In the genomic region with DNA sequence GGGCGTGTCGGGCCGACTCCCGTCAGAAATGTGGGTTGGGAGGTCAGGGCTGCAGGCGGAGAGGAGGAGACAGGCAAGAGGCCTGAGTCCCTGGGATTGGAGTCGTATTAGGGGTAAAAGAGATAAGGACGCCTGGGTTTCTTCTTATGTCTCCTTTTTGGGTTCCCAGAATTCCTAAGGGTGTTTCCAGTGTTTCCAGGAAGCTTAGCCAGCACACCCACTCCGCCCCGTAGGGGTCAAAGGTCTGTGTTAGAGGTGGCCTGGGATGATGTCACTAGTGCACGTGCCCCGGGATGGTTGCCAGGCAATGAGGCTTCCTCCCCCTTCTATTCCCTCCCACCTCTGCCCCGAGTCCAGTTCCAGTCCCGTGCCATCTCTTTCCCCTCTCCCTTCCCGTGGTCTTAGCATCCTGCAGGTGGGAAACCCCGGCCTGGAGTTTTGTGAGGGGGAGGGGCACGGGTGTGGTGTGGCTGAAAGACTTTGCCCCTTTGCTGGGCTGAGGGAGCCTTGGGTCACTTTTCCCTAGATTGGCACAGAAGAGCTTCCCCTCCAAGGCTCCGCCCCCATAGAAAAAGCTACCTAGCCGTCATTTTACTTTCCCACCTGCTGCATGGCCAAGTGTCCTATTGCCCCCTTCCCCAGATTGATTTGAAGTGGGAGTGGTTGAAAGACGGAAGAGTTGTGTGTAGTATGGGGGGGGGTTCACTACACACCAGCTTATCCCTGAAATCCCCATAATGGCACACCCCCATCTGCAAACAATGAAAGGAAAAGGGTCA, we compare ENCODE assay signal across 8 cellular contexts. TPM values are rescaled to one million over a fixed set of nuclear protein-coding genes. Genes with fewer than 3 reads are reported as not detected.
A peak's percentile ranks its signal among the peaks of the same experiment; 100 is the strongest.
DNase-seq lines count a peak whose midpoint lies in the region; ATAC-seq and TF ChIP-seq lines count a peak whose summit lies in the region.

No MANE protein-coding gene starts in this region.

- H2AFZ ChIP-seq in PC-3 (ENCODE audit: low read length): peak overlapping the region; percentile 73

- no peaks in the 10 kb centered on the region for H3F3A ChIP-seq in PC-3 (ENCODE audit: low read length, unreplicated experiment)

- no peaks in the 10 kb centered on the region for H3K36me3 ChIP-seq in PC-3 (ENCODE audit: low read depth, low read length)
- H3K36me3 ChIP-seq in suprapubic skin: no peaks in the 10 kb centered on the region

- H3K4me2 ChIP-seq in PC-3 (ENCODE audit: low read length): peak overlapping the region; percentile 85

- 4% methylated on average over 15 of the region's 19 CpGs for WGBS in suprapubic skin

- no TSS peak for BruUV-seq in PC-3 (replicated peaks; lab: Mats Ljungman, UMichigan)

- POLR2A ChIA-PET in PC-3 (lab: Charles Lee; ENCODE audit: unreplicated experiment): no interaction called here

- peak overlapping the region; percentile 84 for H3K4me3 Mint-ChIP-seq in activated T-helper 2 cell treated with anti-CD3 and anti-CD28 coated beads, Interferon-gamma antibody, Interleukin-2, Interleukin-4, amounts not matched to agents 10 μg/mL and 5 μg/mL and 100 μg/mL, durations not matched to agents 14 hours and 24 hours and 36 hours (ENCODE audit: low read depth)
- H3K4me3 Mint-ChIP-seq in naive B cell: peak overlapping the region; percentile 81 to 99 (median 94)

- peak overlapping the region; percentile 75 for H3K9ac ChIP-seq in PC-3 (ENCODE audit: low read length)

- H3K4me1 ChIP-seq in PC-3 (ENCODE audit: insufficient read depth, low read length) (peaks cover 39% of the 10 kb centered on the region), suprapubic skin (peaks cover 66% of the 10 kb centered on the region)

- no peaks in the 10 kb centered on the region for H3K9me2 ChIP-seq in PC-3 (replicated peaks; ENCODE audit: low read length)

- intact Hi-C loops in PC-3 (cut with micrococcal nuclease): no loop called here
- intact Hi-C loops in activated T-helper 2 cell treated with anti-CD3 and anti-CD28 coated beads, Interferon-gamma antibody, Interleukin-2, Interleukin-4, amounts not matched to agents 10 μg/mL and 5 μg/mL and 100 μg/mL, durations not matched to agents 14 hours and 24 hours and 36 hours (cut with micrococcal nuclease): loop anchor here (10.0 kb wide), 1 partner anchor 352 kb away; the partner anchor contains the start of genes POLR2A and SLC35G6

- peaks cover 10% of the 10 kb centered on the region for H3K36me3 Mint-ChIP-seq in activated T-helper 2 cell treated with anti-CD3 and anti-CD28 coated beads, Interferon-gamma antibody, Interleukin-2, Interleukin-4, amounts not matched to agents 10 μg/mL and 5 μg/mL and 100 μg/mL, durations not matched to agents 14 hours and 24 hours and 36 hours (ENCODE audit: low read depth)
- no peaks in the 10 kb centered on the region for H3K36me3 Mint-ChIP-seq in naive B cell

- H3K9me3 Mint-ChIP-seq in activated T-helper 2 cell treated with anti-CD3 and anti-CD28 coated beads, Interferon-gamma antibody, Interleukin-2, Interleukin-4, amounts not matched to agents 10 μg/mL and 5 μg/mL and 100 μg/mL, durations not matched to agents 14 hours and 24 hours and 36 hours: no peaks in the 10 kb centered on the region
- H3K9me3 Mint-ChIP-seq in naive B cell: peaks cover 0 to 1% (median 0%) of the 10 kb centered on the region in 7 donors

- CTCF ChIA-PET in PC-3 (lab: Charles Lee): interaction anchor here (0.7 kb wide), 1 partner anchor 468 kb away, joined by 3 read pairs; no protein-coding TSS in a partner anchor

- peaks cover 22% of the 10 kb centered on the region for H3K79me2 ChIP-seq in PC-3 (ENCODE audit: low read length)

- H3K4me3 ChIP-seq in PC-3 (ENCODE audit: low read length) (peak overlapping the region; percentile 83), fibroblast of pulmonary artery (replicated peaks; ENCODE audit: low read depth, low read length) (peak overlapping the region; percentile 69), suprapubic skin (peak overlapping the region; percentile 65)

- peak; percentile 4 for ATAC-seq in PC-3
- no peak for ATAC-seq in naive B cell (ENCODE audit: low read depth in 2 of 2)
- no peak for ATAC-seq in GM18505 (IDR thresholded peaks at IDR 0.05; ENCODE audit: unreplicated experiment)

- H3K27me3 Mint-ChIP-seq in activated T-helper 2 cell treated with anti-CD3 and anti-CD28 coated beads, Interferon-gamma antibody, Interleukin-2, Interleukin-4, amounts not matched to agents 10 μg/mL and 5 μg/mL and 100 μg/mL, durations not matched to agents 14 hours and 24 hours and 36 hours (ENCODE audit: low read depth): peaks cover 7% of the 10 kb centered on the region
- peaks cover 0 to 9% (median 2%) of the 10 kb centered on the region in 3 donors for H3K27me3 Mint-ChIP-seq in naive B cell

- DNase-seq in DMS153 (lab: John Stamatoyannopoulos, UW) (peak; percentile 90), Kasumi-1 (lab: John Stamatoyannopoulos, UW) (peak; percentile 79 to 80), PC-3 (peak; percentile 83), fibroblast of pulmonary artery (ENCODE audit: low read depth) (peak; percentile 98), naive B cell (peak; percentile 37), suprapubic skin (ENCODE audit: low spot score in 2 of 2) (peak; percentile 93 to 97)
- peak; percentile 40 for DNase-seq in activated T-helper 2 cell treated with anti-CD3 and anti-CD28 coated beads, Interferon-gamma antibody, Interleukin-2, Interleukin-4, amounts not matched to agents 10 μg/mL and 5 μg/mL and 100 μg/mL, durations not matched to agents 14 hours and 24 hours and 36 hours (ENCODE audit: low spot score)

- peak overlapping the region; percentile 75 for H3K27ac ChIP-seq in PC-3 (ENCODE audit: low read length)
- H3K27ac ChIP-seq in suprapubic skin: peak overlapping the region; percentile 98

- H3K9me3 ChIP-seq in PC-3 (ENCODE audit: low read length): no peaks in the 10 kb centered on the region
- H3K9me3 ChIP-seq in suprapubic skin: no peaks in the 10 kb centered on the region

- TF ChIP-seq POLR2A in suprapubic skin (IDR thresholded peaks at IDR 0.05) (no peak), GM18505 (IDR thresholded peaks at IDR 0.05; ENCODE audit: borderline replicate concordance, extremely low read depth, insufficient read depth, insufficient read length) (no peak)

- H3K27me3 ChIP-seq in PC-3 (ENCODE audit: low read length) (no peaks in the 10 kb centered on the region), suprapubic skin (no peaks in the 10 kb centered on the region)

- peaks cover 55% of the 10 kb centered on the region for H3K4me1 Mint-ChIP-seq in activated T-helper 2 cell treated with anti-CD3 and anti-CD28 coated beads, Interferon-gamma antibody, Interleukin-2, Interleukin-4, amounts not matched to agents 10 μg/mL and 5 μg/mL and 100 μg/mL, durations not matched to agents 14 hours and 24 hours and 36 hours (ENCODE audit: low read depth)
- H3K4me1 Mint-ChIP-seq in naive B cell: peaks cover 59 to 75% (median 68%) of the 10 kb centered on the region in 3 donors

- no peak for TF ChIP-seq CTCF in PC-3 (conservative IDR thresholded peaks at IDR 0.05; ENCODE audit: low read depth, low read length)
- no peak for TF ChIP-seq CTCF in fibroblast of pulmonary artery (IDR thresholded peaks at IDR 0.05; ENCODE audit: low read length, missing control alignments)
- no peak for TF ChIP-seq CTCF in suprapubic skin (IDR thresholded peaks at IDR 0.05)

- no peak for TF ChIP-seq EP300 in suprapubic skin (IDR thresholded peaks at IDR 0.05)

- no peaks in the 10 kb centered on the region for H4K20me1 ChIP-seq in PC-3 (ENCODE audit: low read length)

- H3K27ac Mint-ChIP-seq in activated T-helper 2 cell treated with anti-CD3 and anti-CD28 coated beads, Interferon-gamma antibody, Interleukin-2, Interleukin-4, amounts not matched to agents 10 μg/mL and 5 μg/mL and 100 μg/mL, durations not matched to agents 14 hours and 24 hours and 36 hours: peak overlapping the region; percentile 72
- peak overlapping the region; percentile 93 to 100 (median 99) for H3K27ac Mint-ChIP-seq in naive B cell

RNA-seq across cellular contexts. Expression of gene KDM6B, which starts 2.8 kb away (rescaled TPM):
- total RNA-seq in PC-3 (2014; rRNA removed) (3.2 and 158 TPM in 2 replicates), suprapubic skin (10 to 100 TPM; 21.4 to 31.0 (median 26.7) TPM)
- total RNA-seq in activated T-helper 2 cell treated with anti-CD3 and anti-CD28 coated beads, Interferon-gamma antibody, Interleukin-2, Interleukin-4, amounts not matched to agents 10 μg/mL and 5 μg/mL and 100 μg/mL, durations not matched to agents 14 hours and 24 hours and 36 hours: 96.0 and 99.6 TPM in 2 replicates
- 1 to 10 TPM in 3 of 6 donors, under 1 TPM in 3; 0.04 to 1.9 (median 0.99) TPM for polyA plus RNA-seq in naive B cell (ENCODE audit: low read depth in 6 of 6)

RNA-seq across cellular contexts. Expression of gene TMEM88, which starts 18.1 kb away (rescaled TPM):
- total RNA-seq in PC-3 (2014; rRNA removed): 1.5 TPM in 1 of 2 replicates, not detected in the other
- total RNA-seq in activated T-helper 2 cell treated with anti-CD3 and anti-CD28 coated beads, Interferon-gamma antibody, Interleukin-2, Interleukin-4, amounts not matched to agents 10 μg/mL and 5 μg/mL and 100 μg/mL, durations not matched to agents 14 hours and 24 hours and 36 hours: 4.1 and 6.1 TPM in 2 replicates
- under 1 TPM in 1 of 6 donors, not detected in 5; 0.68 TPM for polyA plus RNA-seq in naive B cell (ENCODE audit: low read depth in 6 of 6)
- 1 to 10 TPM; 4.2 to 7.6 (median 5.1) TPM for total RNA-seq in suprapubic skin

RNA-seq across cellular contexts. Expression of gene NAA38, which starts 20.6 kb away (rescaled TPM):
- total RNA-seq in PC-3 (2014; rRNA removed): 403 and 409 TPM in 2 replicates
- total RNA-seq in activated T-helper 2 cell treated with anti-CD3 and anti-CD28 coated beads, Interferon-gamma antibody, Interleukin-2, Interleukin-4, amounts not matched to agents 10 μg/mL and 5 μg/mL and 100 μg/mL, durations not matched to agents 14 hours and 24 hours and 36 hours: 52.6 and 53.0 TPM in 2 replicates
- 100 to 1,000 TPM; 121 to 158 (median 136) TPM for polyA plus RNA-seq in naive B cell (ENCODE audit: low read depth in 6 of 6)
- 10 to 100 TPM; 46.2 to 90.6 (median 47.6) TPM for total RNA-seq in suprapubic skin

RNA-seq across cellular contexts. Expression of gene CYB5D1, which starts 21.0 kb away (rescaled TPM):
- total RNA-seq in PC-3 (2014; rRNA removed) (16.7 and 23.1 TPM in 2 replicates), suprapubic skin (10 to 100 TPM in 1 of 4 donors, 1 to 10 TPM in 3; 7.1 to 10.8 (median 9.8) TPM)
- 8.8 and 10.5 TPM in 2 replicates for total RNA-seq in activated T-helper 2 cell treated with anti-CD3 and anti-CD28 coated beads, Interferon-gamma antibody, Interleukin-2, Interleukin-4, amounts not matched to agents 10 μg/mL and 5 μg/mL and 100 μg/mL, durations not matched to agents 14 hours and 24 hours and 36 hours
- 1 to 10 TPM; 3.4 to 5.2 (median 3.7) TPM for polyA plus RNA-seq in naive B cell (ENCODE audit: low read depth in 6 of 6)

RNA-seq across cellular contexts. Expression of gene CHD3, which starts 51.8 kb away (rescaled TPM):
- total RNA-seq in PC-3 (2014; rRNA removed): 102 and 151 TPM in 2 replicates
- 158 and 164 TPM in 2 replicates for total RNA-seq in activated T-helper 2 cell treated with anti-CD3 and anti-CD28 coated beads, Interferon-gamma antibody, Interleukin-2, Interleukin-4, amounts not matched to agents 10 μg/mL and 5 μg/mL and 100 μg/mL, durations not matched to agents 14 hours and 24 hours and 36 hours
- 1 to 10 TPM in 5 of 6 donors, under 1 TPM in 1; 0.06 to 8.0 (median 3.4) TPM for polyA plus RNA-seq in naive B cell (ENCODE audit: low read depth in 6 of 6)
- total RNA-seq in suprapubic skin: 10 to 100 TPM; 42.1 to 76.0 (median 67.7) TPM

Comparison
In these comparisons a context has a peak if more than half of its experiments do, and no peak if none do; other contexts are left out.
1. DNase-seq: peak in every context shown above with its lines; median percentile 98 in fibroblast of pulmonary artery; 95 in suprapubic skin; 90 in DMS153; 83 in PC-3; 80 in Kasumi-1; 40 in activated T-helper 2 cell treated with anti-CD3 and anti-CD28 coated beads, Interferon-gamma antibody, Interleukin-2, Interleukin-4, amounts not matched to agents 10 μg/mL and 5 μg/mL and 100 μg/mL, durations not matched to agents 14 hours and 24 hours and 36 hours; 37 in naive B cell.